ENCODE assay signal across 25 cellular contexts in genomic region chr11:123645576-123645975, GRCh38.
"Had no signal": no experiment of that assay in that cellular context is flagged by ENCODE, and none has a peak within 500 bp of the region (broad histone marks: within the 10 kb centered on the region; RNA-seq: fewer than 3 reads in every experiment).

No MANE protein-coding gene starts in this region.

- H3K27ac Mint-ChIP-seq: activated naive CD4-positive, alpha-beta T cell treated with anti-CD3 and anti-CD28 coated beads, Interleukin-2, amount 10 ng/mL, durations not matched to agents 7 days and 5 days; effector memory CD8-positive, alpha-beta T cell; nephron progenitor cell; progenitor cell of endocrine pancreas; T-helper 1 cell treated with Interleukin-12 subunit alpha and Interleukin-12 subunit beta and Interleukin-4 antibody, amounts not matched to agents 30 μg/mL and 1 μg/mL, for 36 hours had no signal

- H3K4me1 ChIP-seq: right lobe of liver, testis, transverse colon had no signal

- H2AFZ ChIP-seq: hepatocyte had no signal

- H3K4me3 Mint-ChIP-seq: activated naive CD4-positive, alpha-beta T cell treated with anti-CD3 and anti-CD28 coated beads, Interleukin-2, amount 10 ng/mL, durations not matched to agents 7 days and 5 days; effector memory CD8-positive, alpha-beta T cell; nephron progenitor cell; T-helper 1 cell treated with Interleukin-12 subunit alpha and Interleukin-12 subunit beta and Interleukin-4 antibody, amounts not matched to agents 30 μg/mL and 1 μg/mL, for 36 hours had no signal

- H3K36me3 Mint-ChIP-seq: activated naive CD4-positive, alpha-beta T cell treated with anti-CD3 and anti-CD28 coated beads, Interleukin-2, amount 10 ng/mL, durations not matched to agents 7 days and 5 days had no signal

- H3K36me3 ChIP-seq: ovary, right lobe of liver, transverse colon had no signal

- H3K27me3 ChIP-seq: gastrocnemius medialis, ovary, right lobe of liver, testis had no signal

- ATAC-seq: activated CD4-positive, CD25-positive, alpha-beta regulatory T cell treated with anti-CD3 and anti-CD28 coated beads, Interleukin-2, amount 50 U/mL, for 24 hours; effector memory CD8-positive, alpha-beta T cell; gastrocnemius medialis; left cardiac atrium; right lobe of liver had no signal

- H3K4me1 Mint-ChIP-seq: activated naive CD4-positive, alpha-beta T cell treated with anti-CD3 and anti-CD28 coated beads, Interleukin-2, amount 10 ng/mL, durations not matched to agents 7 days and 5 days had no signal

- DNase-seq: activated CD4-positive, alpha-beta T cell treated with anti-CD3 and anti-CD28 coated beads for 48 hours; activated CD4-positive, alpha-beta T cell treated with anti-CD3 and anti-CD28 coated beads, Interleukin-2, amount 50 U/mL, for 48 hours; activated CD8-positive, alpha-beta memory T cell treated with anti-CD3 and anti-CD28 coated beads for 24 hours; activated effector memory CD4-positive, alpha-beta T cell treated with Interleukin-2 at 50 U/mL for 16 hours; activated naive CD4-positive, alpha-beta T cell treated with anti-CD3 and anti-CD28 coated beads, Interleukin-2, amount 10 ng/mL, durations not matched to agents 7 days and 5 days; amniotic stem cell; effector memory CD8-positive, alpha-beta T cell; erythroblast; gastrocnemius medialis; left cardiac atrium; mammary epithelial cell; nephron progenitor cell; ovary; right lobe of liver; stimulated activated CD4-positive, alpha-beta T cell treated with anti-CD3 and anti-CD28 coated beads, Interleukin-2, amount 100 ng/mL, for 48 hours; stimulated activated naive CD4-positive, alpha-beta T cell treated with Interleukin-2 at 50 U/mL for 16 hours; T-helper 9 cell; testis; transverse colon had no signal

- H3K4me3 ChIP-seq: coronary artery, gastrocnemius medialis, hepatocyte, ovary, right lobe of liver, testis, transverse colon had no signal

- H3K27ac ChIP-seq: coronary artery, gastrocnemius medialis, hepatocyte, ovary, right lobe of liver, testis, transverse colon, VCaP had no signal

- H3K4me2 ChIP-seq: hepatocyte had no signal

- H3K9me3 ChIP-seq: gastrocnemius medialis, ovary, right lobe of liver, testis, transverse colon had no signal

- H3K9me3 Mint-ChIP-seq: activated naive CD4-positive, alpha-beta T cell treated with anti-CD3 and anti-CD28 coated beads, Interleukin-2, amount 10 ng/mL, durations not matched to agents 7 days and 5 days; effector memory CD8-positive, alpha-beta T cell; nephron progenitor cell; T-helper 1 cell treated with Interleukin-12 subunit alpha and Interleukin-12 subunit beta and Interleukin-4 antibody, amounts not matched to agents 30 μg/mL and 1 μg/mL, for 36 hours had no signal
